15 cellular contexts compared by ENCODE assay signal in genomic region chr15:28014623-28015200, GRCh38.
DNase-seq lines count a peak whose midpoint lies in the region; ATAC-seq and TF ChIP-seq lines count a peak whose summit lies in the region.
"Had no signal": no experiment of that assay in that cellular context is flagged by ENCODE, and none has a peak within 500 bp of the region (broad histone marks: within the 10 kb centered on the region; RNA-seq: fewer than 3 reads in every experiment).

No MANE protein-coding gene starts in this region.

- H3K4me1 ChIP-seq in colonic mucosa (no peaks in the 10 kb centered on the region), neuronal stem cell (ENCODE audit: control insufficient read depth in 2 of 2, insufficient read depth in 1 of 2, low read depth in 1 of 2, low read length in 2 of 2) (peaks cover 0 to 14% of the 10 kb centered on the region in 2 donors)
- H3K4me1 ChIP-seq: BE2C had no signal

- no peak overlapping the region for H4K91ac ChIP-seq in neuronal stem cell (ENCODE audit: low read depth, low read length, poor library complexity)

- no peak overlapping the region for H3K27ac ChIP-seq in colonic mucosa
- no peak overlapping the region for H3K27ac ChIP-seq in neuronal stem cell (replicated peaks; ENCODE audit: low read length)
- no peak overlapping the region for H3K27ac ChIP-seq in CD4-positive, alpha-beta T cell (ENCODE audit: low read depth, low read length)

- H3K79me1 ChIP-seq in neuronal stem cell (ENCODE audit: low read depth, low read length) = no peaks in the 10 kb centered on the region

- no peak overlapping the region for H3K14ac ChIP-seq in neuronal stem cell (ENCODE audit: low read length)

- H3K9ac ChIP-seq in colonic mucosa (ENCODE audit: low read depth in 2 of 2, low read length in 2 of 2) = no peak overlapping the region
- no peak overlapping the region for H3K9ac ChIP-seq in neuronal stem cell (ENCODE audit: low read depth, low read length, poor library complexity)

- CTCF ChIA-PET in CD4-positive, alpha-beta T cell (lab: Charles Lee) = no interaction called here

- H3K27me3 ChIP-seq in colonic mucosa = no peaks in the 10 kb centered on the region
- H3K27me3 ChIP-seq in neuronal stem cell (ENCODE audit: control insufficient read depth in 3 of 3, insufficient read depth in 3 of 3, low read depth in 1 of 3, low read length in 3 of 3) = no peaks in the 10 kb centered on the region
- H3K27me3 ChIP-seq in CD4-positive, alpha-beta T cell (ENCODE audit: control insufficient read depth, insufficient read depth, low read length) = no peaks in the 10 kb centered on the region
- H3K27me3 ChIP-seq: BE2C had no signal

- no peaks in the 10 kb centered on the region for H3K36me3 Mint-ChIP-seq in CD4-positive, alpha-beta T cell (ENCODE audit: low read depth)
- H3K36me3 Mint-ChIP-seq: CD4-positive, CD25-positive, alpha-beta regulatory T cell had no signal

- POLR2A ChIA-PET in CD4-positive, alpha-beta T cell (lab: Charles Lee) = no interaction called here

- H3K27ac Mint-ChIP-seq in CD4-positive, alpha-beta T cell = no peak overlapping the region
- H3K27ac Mint-ChIP-seq: H9 had no signal

- peak overlapping the region; percentile 5 for H2BK12ac ChIP-seq in neuronal stem cell (ENCODE audit: low read length)

- no peak overlapping the region for H3K4me3 Mint-ChIP-seq in CD4-positive, alpha-beta T cell
- H3K4me3 Mint-ChIP-seq: CD4-positive, CD25-positive, alpha-beta regulatory T cell; H9 had no signal

- no peaks in the 10 kb centered on the region for H3K27me3 Mint-ChIP-seq in CD4-positive, alpha-beta T cell
- H3K27me3 Mint-ChIP-seq: CD4-positive, CD25-positive, alpha-beta regulatory T cell had no signal

- no peak overlapping the region for H2AK5ac ChIP-seq in neuronal stem cell (ENCODE audit: low read depth, low read length)

- peak; percentile 7 for DNase-seq in colonic mucosa
- DNase-seq in left lobe of liver (ENCODE audit: low spot score) = peak; percentile 15
- no peak for DNase-seq in neuronal stem cell (ENCODE audit: low spot score)
- DNase-seq in activated T-cell treated with anti-CD3 and anti-CD28 coated beads, Interleukin-2, amount 50 U/mL, for 48 hours = no peak
- no peak for DNase-seq in CD4-positive, alpha-beta T cell
- DNase-seq: ACHN; BE2C; C1 segment of cervical spinal cord; CD4-positive, CD25-positive, alpha-beta regulatory T cell; DMS153; DMS79; GDM1; GOT3; H9 had no signal

- H3K18ac ChIP-seq in neuronal stem cell (ENCODE audit: low read length) = no peak overlapping the region

- no peak overlapping the region for H4K8ac ChIP-seq in neuronal stem cell (ENCODE audit: low read depth, low read length)

- H3K4me2 ChIP-seq in neuronal stem cell (ENCODE audit: insufficient read depth, low read length, poor library complexity, severe bottlenecking) = no peak overlapping the region

- no peaks in the 10 kb centered on the region for H3K9me3 ChIP-seq in colonic mucosa
- no peaks in the 10 kb centered on the region for H3K9me3 ChIP-seq in neuronal stem cell (replicated peaks in 1 of 2; ENCODE audit: control insufficient read depth in 2 of 2, insufficient read depth in 1 of 2, low read depth in 1 of 2, low read length in 2 of 2)
- no peaks in the 10 kb centered on the region for H3K9me3 ChIP-seq in CD4-positive, alpha-beta T cell (ENCODE audit: control insufficient read depth, low read length)
- H3K9me3 ChIP-seq: BE2C had no signal

- no peak overlapping the region for H3K23ac ChIP-seq in neuronal stem cell (ENCODE audit: low read depth, low read length, poor library complexity)

- no peak overlapping the region for H2AFZ ChIP-seq in neuronal stem cell (ENCODE audit: low read length)

- ATAC-seq in left lobe of liver = no peak
- ATAC-seq in HG02588 (IDR thresholded peaks at IDR 0.05; ENCODE audit: unreplicated experiment) = no peak
- ATAC-seq in CD4-positive, alpha-beta T cell (ENCODE audit: poor library complexity) = no peak

- no peak overlapping the region for H3K4ac ChIP-seq in neuronal stem cell (ENCODE audit: low read length)

- intact Hi-C loops in colonic mucosa (cut with DNase I) = no loop called here
- intact Hi-C loops in CD4-positive, alpha-beta T cell (cut with DNase I, micrococcal nuclease) = no loop called here

- H3K4me1 Mint-ChIP-seq in CD4-positive, alpha-beta T cell (ENCODE audit: low read depth) = no peaks in the 10 kb centered on the region
- H3K4me1 Mint-ChIP-seq: CD4-positive, CD25-positive, alpha-beta regulatory T cell had no signal

- no peaks in the 10 kb centered on the region for H3K9me3 Mint-ChIP-seq in CD4-positive, alpha-beta T cell
- H3K9me3 Mint-ChIP-seq: CD4-positive, CD25-positive, alpha-beta regulatory T cell had no signal

- H3K36me3 ChIP-seq in colonic mucosa (no peaks in the 10 kb centered on the region), neuronal stem cell (replicated peaks in 1 of 2; ENCODE audit: control insufficient read depth in 2 of 2, insufficient read depth in 2 of 2, low read length in 2 of 2) (no peaks in the 10 kb centered on the region)
- H3K36me3 ChIP-seq: BE2C had no signal

- H2BK120ac ChIP-seq in neuronal stem cell (ENCODE audit: low read depth, low read length) = no peak overlapping the region

- H3K4me3 ChIP-seq in colonic mucosa (no peak overlapping the region), neuronal stem cell (ENCODE audit: low read length in 2 of 2) (no peak overlapping the region)

- no CpG with 5 or more reads among the region's 23 CpGs for WGBS in neuronal stem cell (ENCODE audit: extremely low coverage in 2 of 2, insufficient read length in 2 of 2, insufficient replicate concordance in 1 of 2), 2 donors

- no peak overlapping the region for H2BK5ac ChIP-seq in neuronal stem cell (ENCODE audit: low read length)

- H2BK15ac ChIP-seq in neuronal stem cell (ENCODE audit: low read length) = no peak overlapping the region

- TF ChIP-seq CTCF in colonic mucosa (IDR thresholded peaks at IDR 0.05) = no peak
- no peak for TF ChIP-seq CTCF in CD4-positive, alpha-beta T cell (IDR thresholded peaks at IDR 0.05)

Comparison
In these comparisons a context has a peak if more than half of its experiments do, and no peak if none do; other contexts are left out.
1. DNase-seq: peak in colonic mucosa (single experiment) and left lobe of liver (single experiment); none in neuronal stem cell (single experiment), activated T-cell treated with anti-CD3 and anti-CD28 coated beads, Interleukin-2, amount 50 U/mL, for 48 hours (0 of 2) and CD4-positive, alpha-beta T cell (0 of 10).